1 cellular context compared by ENCODE assay signal in the genomic region with DNA sequence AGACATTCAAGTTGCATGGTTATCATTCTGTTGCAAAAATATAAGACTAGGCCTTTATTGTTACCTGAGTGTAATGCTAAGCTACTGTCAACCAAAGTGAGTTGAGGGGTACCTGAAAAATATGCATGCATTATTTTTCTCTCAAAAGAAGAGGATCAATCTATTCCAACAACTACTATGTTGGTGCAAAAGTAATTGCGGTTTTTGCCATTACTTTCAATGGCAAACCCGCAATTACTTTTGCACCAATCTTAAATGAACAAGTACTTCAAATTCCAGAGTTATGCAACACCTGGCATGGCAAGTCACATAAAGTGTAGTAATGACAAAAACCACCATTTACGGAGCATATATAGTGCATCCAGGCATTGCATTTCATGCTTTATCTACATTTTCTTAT.
TF ChIP-seq lines count a peak whose summit lies in the region.

No MANE protein-coding gene starts in this region.

TF ChIP-seq in HepG2, 621 proteins besides CTCF, POLR2A, EP300 and RAD21 (continued from another document):
- TF ChIP-seq, protein P1, sequence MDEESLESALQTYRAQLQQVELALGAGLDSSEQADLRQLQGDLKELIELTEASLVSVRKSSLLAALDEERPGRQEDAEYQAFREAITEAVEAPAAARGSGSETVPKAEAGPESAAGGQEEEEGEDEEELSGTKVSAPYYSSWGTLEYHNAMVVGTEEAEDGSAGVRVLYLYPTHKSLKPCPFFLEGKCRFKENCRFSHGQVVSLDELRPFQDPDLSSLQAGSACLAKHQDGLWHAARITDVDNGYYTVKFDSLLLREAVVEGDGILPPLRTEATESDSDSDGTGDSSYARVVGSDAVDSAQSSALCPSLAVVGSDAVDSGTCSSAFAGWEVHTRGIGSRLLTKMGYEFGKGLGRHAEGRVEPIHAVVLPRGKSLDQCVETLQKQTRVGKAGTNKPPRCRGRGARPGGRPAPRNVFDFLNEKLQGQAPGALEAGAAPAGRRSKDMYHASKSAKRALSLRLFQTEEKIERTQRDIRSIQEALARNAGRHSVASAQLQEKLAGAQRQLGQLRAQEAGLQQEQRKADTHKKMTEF (CRISPR knock-in tag; IDR thresholded peaks at IDR 0.05) = no peak
